In the genomic region with DNA sequence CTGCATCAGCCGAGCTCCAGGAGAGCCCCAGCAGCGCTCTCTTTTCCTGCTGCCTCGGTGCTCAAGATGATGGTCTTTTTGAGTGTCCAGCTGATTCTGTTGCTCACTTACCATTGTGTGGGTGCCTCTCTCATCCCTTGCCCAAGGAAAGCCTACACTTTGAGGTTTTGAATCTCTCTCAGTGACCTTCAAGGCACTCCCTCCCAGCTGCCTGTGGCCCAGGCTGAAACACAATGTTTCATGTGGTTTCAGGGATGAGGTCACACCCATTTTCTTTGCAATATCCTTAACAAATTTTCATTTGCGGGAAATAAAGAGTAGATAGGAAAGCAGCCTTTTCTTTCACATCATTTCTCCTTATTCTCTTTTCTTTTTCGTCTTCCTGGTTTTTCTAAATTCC, we compare ENCODE assay signal across 18 cellular contexts. TPM values are rescaled to one million over a fixed set of nuclear protein-coding genes. Genes with fewer than 3 reads are reported as not detected.
"Had no signal": no experiment of that assay in that cellular context is flagged by ENCODE, and none has a peak within 500 bp of the region (broad histone marks: within the 10 kb centered on the region; RNA-seq: fewer than 3 reads in every experiment).

No MANE protein-coding gene starts in this region.

- H3K9me3 ChIP-seq: esophagus squamous epithelium, left ventricle myocardium inferior, neutrophil, psoas muscle, right lobe of liver, stomach had no signal

- H3K36me3 Mint-ChIP-seq: naive thymus-derived CD4-positive, alpha-beta T cell; type B pancreatic cell had no signal

- H3K27ac Mint-ChIP-seq: dendritic cell treated with granulocyte-macrophage colony-stimulating factor and Interleukin-4, amounts not matched to agents 40 ng/mL and 50 ng/mL, for 4 days; naive thymus-derived CD4-positive, alpha-beta T cell; type B pancreatic cell had no signal

- H3K36me3 ChIP-seq: esophagus squamous epithelium, left ventricle myocardium inferior, neutrophil, right lobe of liver, stomach had no signal

- H3K27ac ChIP-seq: esophagus squamous epithelium, foreskin keratinocyte, left ventricle myocardium inferior, neutrophil, psoas muscle, right lobe of liver, stomach had no signal

- DNase-seq: esophagus squamous epithelium; foreskin keratinocyte; kidney; left cardiac atrium; left ventricle myocardium inferior; naive thymus-derived CD4-positive, alpha-beta T cell; psoas muscle; retina; right lobe of liver; stimulated activated CD4-positive, alpha-beta T cell treated with anti-CD3 and anti-CD28 coated beads, Interleukin-2, amount 100 ng/mL, for 24 hours; stimulated activated naive CD4-positive, alpha-beta T cell; stomach had no signal

- H3K9me3 Mint-ChIP-seq: dendritic cell treated with granulocyte-macrophage colony-stimulating factor and Interleukin-4, amounts not matched to agents 40 ng/mL and 50 ng/mL, for 4 days; type B pancreatic cell had no signal

- H3K27me3 ChIP-seq: esophagus squamous epithelium, neutrophil, right lobe of liver, stomach had no signal

- H3K4me3 ChIP-seq: esophagus squamous epithelium, left ventricle myocardium inferior, lung, psoas muscle, right lobe of liver, stomach had no signal

- H3K4me1 ChIP-seq: esophagus squamous epithelium, foreskin keratinocyte, left ventricle myocardium inferior, psoas muscle, right lobe of liver, stomach had no signal

- H3K27me3 Mint-ChIP-seq: dendritic cell treated with granulocyte-macrophage colony-stimulating factor and Interleukin-4, amounts not matched to agents 40 ng/mL and 50 ng/mL, for 4 days; type B pancreatic cell had no signal

- H3K4me3 Mint-ChIP-seq: dendritic cell treated with granulocyte-macrophage colony-stimulating factor and Interleukin-4, amounts not matched to agents 40 ng/mL and 50 ng/mL, for 4 days; naive thymus-derived CD4-positive, alpha-beta T cell; type B pancreatic cell had no signal

RNA-seq across cellular contexts. Expression of a gene that starts 31.8 kb away (rescaled TPM):
- total RNA-seq: epithelial cell of proximal tubule; foreskin keratinocyte; kidney; left ventricle myocardium inferior; naive thymus-derived CD4-positive, alpha-beta T cell; psoas muscle had no signal
- polyA plus RNA-seq: foreskin keratinocyte; naive thymus-derived CD4-positive, alpha-beta T cell; neural cell had no signal
